8 cellular contexts compared by ENCODE assay signal in the genomic region with DNA sequence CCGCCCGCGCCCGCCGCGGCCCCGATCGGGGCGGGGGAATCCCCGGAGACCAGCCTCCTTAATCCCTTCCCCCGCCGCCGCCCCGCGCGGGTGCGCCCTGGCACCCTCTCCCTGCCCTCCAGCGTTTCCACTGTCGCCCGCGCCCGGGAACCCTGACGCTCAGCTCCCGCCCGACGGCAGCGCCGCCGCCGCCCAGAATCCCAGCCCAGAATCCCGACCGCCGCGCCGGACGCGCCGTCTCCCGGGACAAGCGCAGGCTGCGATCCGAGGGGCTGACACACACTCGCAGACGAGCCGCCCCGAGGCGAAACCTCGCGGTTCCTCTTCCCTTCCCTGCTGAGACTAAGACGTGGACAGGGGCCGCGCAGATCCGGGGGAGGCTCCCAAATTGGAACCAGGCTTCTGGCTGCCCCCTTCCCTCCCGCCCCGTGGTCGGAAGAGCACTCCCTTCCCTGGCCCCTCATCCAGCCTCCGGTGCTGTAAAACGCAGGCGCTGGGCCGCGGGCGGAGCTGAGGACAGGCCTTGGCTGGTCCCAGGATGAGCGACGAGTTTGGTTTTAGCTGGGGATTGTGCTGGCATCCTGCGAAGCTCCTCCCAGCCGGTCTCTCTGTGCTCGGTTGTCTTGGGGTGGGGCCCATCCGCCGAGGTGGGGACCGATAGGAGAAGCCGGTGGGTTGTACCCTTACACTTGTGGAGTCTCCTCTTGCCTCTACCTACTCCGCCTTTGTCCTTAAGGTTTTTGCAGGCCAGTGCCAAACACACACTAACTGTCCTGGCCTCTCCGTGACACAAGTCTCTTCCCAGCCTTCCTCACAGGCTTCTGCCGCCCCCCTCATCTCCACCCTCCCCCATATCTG. TPM values are rescaled to one million over a fixed set of nuclear protein-coding genes. Genes with fewer than 3 reads are reported as not detected.
DNase-seq lines count a peak whose midpoint lies in the region; ATAC-seq, FAIRE-seq and TF ChIP-seq lines count a peak whose summit lies in the region.

No MANE protein-coding gene starts in this region.

- no peak for FAIRE-seq in GM12892 (lab: Jason Lieb, UNC)
- no peak for FAIRE-seq in bronchial epithelial cell (lab: Jason Lieb, UNC)

- peaks cover 5% of the 10 kb centered on the region for H3K36me3 ChIP-seq in bronchial epithelial cell (ENCODE audit: control insufficient read depth, insufficient read depth, low read length)

- H3K4me1 Mint-ChIP-seq in stimulated activated effector memory CD8-positive, alpha-beta T cell treated with anti-CD3 and anti-CD28 coated beads, Interleukin-12 subunit alpha, Interleukin-12 subunit beta, amount 100 ng/mL, for 72 hours = peaks cover 13% of the 10 kb centered on the region

- TF ChIP-seq CTCF in bronchial epithelial cell (IDR thresholded peaks at IDR 0.05; ENCODE audit: insufficient read depth, low read length, severe bottlenecking) = no peak

- H3K4me3 ChIP-seq in bronchial epithelial cell (ENCODE audit: low read depth, low read length) = peak overlapping the region; percentile 55

- H3K4me3 Mint-ChIP-seq in stimulated activated effector memory CD8-positive, alpha-beta T cell treated with anti-CD3 and anti-CD28 coated beads, Interleukin-12 subunit alpha, Interleukin-12 subunit beta, amount 100 ng/mL, for 72 hours = peak overlapping the region; percentile 95

- ATAC-seq in HG02970 (IDR thresholded peaks at IDR 0.05; ENCODE audit: low FRiP score, unreplicated experiment) = peak; percentile 37
- peak; percentile 65 for ATAC-seq in stimulated activated effector memory CD8-positive, alpha-beta T cell treated with anti-CD3 and anti-CD28 coated beads, Interleukin-12 subunit alpha, Interleukin-12 subunit beta, amount 100 ng/mL, for 72 hours
- ATAC-seq in HG02840 (IDR thresholded peaks at IDR 0.05; ENCODE audit: low FRiP score, unreplicated experiment) = no peak

- DNase-seq in AG08396 (ENCODE audit: low spot score) (peak; percentile 72), GM12892 (ENCODE audit: insufficient read length) (peak; percentile 49), bronchial epithelial cell (ENCODE audit: low read depth) (peak; percentile 75), iris pigment epithelial cell (ENCODE audit: low read depth) (peak; percentile 82)
- no peak for DNase-seq in stimulated activated effector memory CD8-positive, alpha-beta T cell treated with anti-CD3 and anti-CD28 coated beads, Interleukin-12 subunit alpha, Interleukin-12 subunit beta, amount 100 ng/mL, for 72 hours (ENCODE audit: low spot score in 2 of 2)

- no peaks in the 10 kb centered on the region for H3K36me3 Mint-ChIP-seq in stimulated activated effector memory CD8-positive, alpha-beta T cell treated with anti-CD3 and anti-CD28 coated beads, Interleukin-12 subunit alpha, Interleukin-12 subunit beta, amount 100 ng/mL, for 72 hours

- TF ChIP-seq POLR2A in GM12892 (IDR thresholded peaks at IDR 0.05; ENCODE audit: low read depth, low read length) = no peak

- no peaks in the 10 kb centered on the region for H3K27me3 ChIP-seq in bronchial epithelial cell (ENCODE audit: control insufficient read depth, insufficient read depth, low read length)

- H3K27ac Mint-ChIP-seq in stimulated activated effector memory CD8-positive, alpha-beta T cell treated with anti-CD3 and anti-CD28 coated beads, Interleukin-12 subunit alpha, Interleukin-12 subunit beta, amount 100 ng/mL, for 72 hours = peak overlapping the region; percentile 88

- H3K9me3 Mint-ChIP-seq in stimulated activated effector memory CD8-positive, alpha-beta T cell treated with anti-CD3 and anti-CD28 coated beads, Interleukin-12 subunit alpha, Interleukin-12 subunit beta, amount 100 ng/mL, for 72 hours = no peaks in the 10 kb centered on the region

TF ChIP-seq in PFSK-1, 5 proteins besides CTCF, POLR2A, EP300 and RAD21:
- TF ChIP-seq TAF1 (IDR thresholded peaks at IDR 0.05; ENCODE audit: borderline replicate concordance, insufficient read depth, low read length) (peak; percentile 65; the same call in 1 of the 2 replicates), REST (IDR thresholded peaks at IDR 0.05; ENCODE audit: insufficient read depth in 1 of 2, low read depth in 2 of 2, low read length in 2 of 2) (0 out of 4 replicates have a peak, but pooled peaks of 1 of the 2 experiments have one; percentile 7), POLR2AphosphoS5 (IDR thresholded peaks at IDR 0.05; ENCODE audit: low read depth, low read length) (peak; percentile 56; the same call in 1 of the 2 replicates), SIN3A (IDR thresholded peaks at IDR 0.05; ENCODE audit: borderline replicate concordance, insufficient read depth, low read length) (no peak), FOXP2 (optimal IDR thresholded peaks at IDR 0.05; ENCODE audit: borderline replicate concordance, extremely low read depth, extremely low read length, insufficient read depth) (peak; percentile 11)

RNA-seq across cellular contexts. Expression of gene MARVELD1, which starts 1.1 kb away (rescaled TPM):
- polyA plus RNA-seq in GM12892 (2012; ENCODE audit: missing spikeins) = 0.42 TPM
- 33.4 TPM for polyA plus RNA-seq in PFSK-1 (2012; ENCODE audit: insufficient read length, low read depth)
- 3.6 and 4.7 TPM in 2 replicates for total RNA-seq in bronchial epithelial cell

RNA-seq across cellular contexts. Expression of gene ZFYVE27, which starts 22.3 kb away (rescaled TPM):
- polyA plus RNA-seq in GM12892 (2012; ENCODE audit: missing spikeins) = 17.2 TPM
- polyA plus RNA-seq in PFSK-1 (2012; ENCODE audit: insufficient read length, low read depth) = 21.3 TPM
- 15.3 and 19.1 TPM in 2 replicates for total RNA-seq in bronchial epithelial cell

RNA-seq across cellular contexts. Expression of gene AVPI1, which starts 27.6 kb away (rescaled TPM):
- 0.53 TPM for polyA plus RNA-seq in GM12892 (2012; ENCODE audit: missing spikeins)
- 15.6 TPM for polyA plus RNA-seq in PFSK-1 (2012; ENCODE audit: insufficient read length, low read depth)
- 89.2 and 99.3 TPM in 2 replicates for total RNA-seq in bronchial epithelial cell

RNA-seq across cellular contexts. Expression of gene SFRP5, which starts 57.2 kb away (rescaled TPM):
- polyA plus RNA-seq in GM12892 (2012; ENCODE audit: missing spikeins) = not detected
- polyA plus RNA-seq in PFSK-1 (2012; ENCODE audit: insufficient read length, low read depth) = not detected
- not detected in 2 replicates for total RNA-seq in bronchial epithelial cell

Comparison
In these comparisons a context has a peak if more than half of its experiments do, and no peak if none do; other contexts are left out.
1. DNase-seq: peak in AG08396 (single experiment), GM12892 (single experiment), bronchial epithelial cell (single experiment) and iris pigment epithelial cell (single experiment); none in stimulated activated effector memory CD8-positive, alpha-beta T cell treated with anti-CD3 and anti-CD28 coated beads, Interleukin-12 subunit alpha, Interleukin-12 subunit beta, amount 100 ng/mL, for 72 hours (0 of 2).